Comparison of ENCODE assay signal across 8 cellular contexts in the genomic region with DNA sequence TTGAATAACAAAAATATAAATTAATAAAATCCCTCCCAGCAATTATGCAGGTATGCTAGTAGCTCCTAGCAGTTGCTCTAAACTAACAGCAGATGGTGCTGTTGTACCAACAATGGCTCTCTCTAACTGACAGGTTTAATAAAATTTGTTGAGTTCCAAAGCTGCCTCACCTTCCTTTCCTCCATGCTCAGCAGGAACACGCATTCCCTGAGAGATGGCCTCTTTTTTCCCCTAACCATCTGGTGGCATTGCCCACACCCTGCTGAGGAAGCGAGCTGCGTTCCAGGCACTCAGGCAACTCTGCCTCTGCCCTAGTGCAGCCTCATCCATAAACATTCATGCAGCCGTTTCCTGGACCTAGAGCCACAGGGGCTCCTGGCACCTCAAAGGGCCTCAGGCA.
A peak's percentile ranks its signal among the peaks of the same experiment; 100 is the strongest.
DNase-seq lines count a peak whose midpoint lies in the region; ATAC-seq and TF ChIP-seq lines count a peak whose summit lies in the region.

No MANE protein-coding gene starts in this region.

- peak overlapping the region; percentile 10; the same call in 1 of the 2 replicates for H3K4me2 ChIP-seq in HCT116 (ENCODE audit: low read length)
- peak overlapping the region; percentile 38 for H3K4me2 ChIP-seq in osteoblast (ENCODE audit: insufficient read depth, low read length)

- H3K9me2 ChIP-seq in HCT116 (ENCODE audit: insufficient read depth) = no peaks in the 10 kb centered on the region

- H2AFZ ChIP-seq in HCT116 (ENCODE audit: low read depth, low read length, poor library complexity, severe bottlenecking) (no peak overlapping the region), osteoblast (ENCODE audit: low read length) (peak overlapping the region; percentile 13)

- no TSS peak for BruUV-seq in HCT116 (replicated peaks; lab: Mats Ljungman, UMichigan)

- H3K4me3 Mint-ChIP-seq in activated CD4-positive, alpha-beta T cell treated with anti-CD3 and anti-CD28 coated beads, Interleukin-2, amount 10 ng/mL, durations not matched to agents 7 days and 5 days = no peak overlapping the region
- peak overlapping the region; percentile 30; the same call in 1 of the 2 replicates for H3K4me3 Mint-ChIP-seq in WTC11

- RAD21 ChIA-PET in HCT116 (lab: Charles Lee; ENCODE audit: low non-redundant PET in 1 of 2, low total read pairs in 2 of 2, uncharacterized antibody in 2 of 2, unreplicated experiment in 2 of 2) = interaction anchor here (0.9 to 1.8 kb wide), 7 partner anchors 113 to 504 kb away, joined by 3 to 27 read pairs (median 4); no protein-coding TSS in a partner anchor

- no peaks in the 10 kb centered on the region for H4K20me1 ChIP-seq in HCT116 (ENCODE audit: insufficient read depth)
- H4K20me1 ChIP-seq in osteoblast (ENCODE audit: insufficient read depth, low read length) = no peaks in the 10 kb centered on the region

- H3K27me3 Mint-ChIP-seq in activated CD4-positive, alpha-beta T cell treated with anti-CD3 and anti-CD28 coated beads, Interleukin-2, amount 10 ng/mL, durations not matched to agents 7 days and 5 days = no peaks in the 10 kb centered on the region
- no peaks in the 10 kb centered on the region for H3K27me3 Mint-ChIP-seq in WTC11 (ENCODE audit: low read depth)

- no peak overlapping the region for H3K9ac ChIP-seq in HCT116 (ENCODE audit: low read length)

- H3K4me3 ChIP-seq in HCT116 (replicated peaks in 1 of 2; ENCODE audit: low read depth in 1 of 2, low read length in 2 of 2) (no peak overlapping the region), osteoblast (ENCODE audit: insufficient read depth, low read length) (no peak overlapping the region)

- peak; percentile 46 for DNase-seq in activated CD4-positive, alpha-beta T cell treated with anti-CD3 and anti-CD28 coated beads, Interleukin-2, amount 10 ng/mL, durations not matched to agents 7 days and 5 days
- DNase-seq in activated CD4-positive, alpha-beta T cell treated with anti-CD3 and anti-CD28 coated beads for 48 hours = no peak
- DNase-seq in HCT116 (ENCODE audit: low read depth, low spot score) = peak; percentile 51
- DNase-seq in NCI-H2107 treated with DMSO at 0.1 percent for 48 hours (lab: John Stamatoyannopoulos, UW; ENCODE audit: unreplicated experiment) = peak; percentile 37
- peak; percentile 46 for DNase-seq in WTC11 (ENCODE audit: low spot score)
- DNase-seq in foreskin keratinocyte = peak in 1 of 2 donors; percentile 56
- DNase-seq in osteoblast (ENCODE audit: insufficient read length, low spot score, missing footprints) = peak; percentile 89
- DNase-seq in effector CD8-positive, alpha-beta T cell (lab: John Stamatoyannopoulos, UW) = no peak

- TF ChIP-seq POLR2A in HCT116 (IDR thresholded peaks at IDR 0.05; ENCODE audit: borderline replicate concordance, extremely low read depth, insufficient read depth, insufficient read length) = no peak

- ATAC-seq in HCT116 (peak; percentile 95), WTC11 (peak; percentile 88), foreskin keratinocyte (peak; percentile 80)

- CTCF ChIA-PET in activated CD4-positive, alpha-beta T cell treated with anti-CD3 and anti-CD28 coated beads, Interleukin-2, amount 10 ng/mL, durations not matched to agents 7 days and 5 days (lab: Charles Lee) = interaction anchor here (0.7 to 2.0 kb wide), 12 partner anchors 9 to 507 kb away, joined by 3 to 12 read pairs (median 4); no protein-coding TSS in a partner anchor
- CTCF ChIA-PET in HCT116 (lab: Charles Lee) = interaction anchor here (0.5 to 3.4 kb wide), 29 partner anchors 9 to 874 kb away, joined by 3 to 81 read pairs (median 5); no protein-coding TSS in a partner anchor
- CTCF ChIA-PET in WTC11 (lab: Charles Lee) = interaction anchor here (0.5 to 3.5 kb wide), 58 partner anchors 10 to 505 kb away, joined by 3 to 135 read pairs (median 5); a partner anchor contains a TSS

- H3K79me2 ChIP-seq in HCT116 (ENCODE audit: insufficient read depth, low read length) (no peaks in the 10 kb centered on the region), osteoblast (ENCODE audit: insufficient read depth, low read length) (no peaks in the 10 kb centered on the region)

- POLR2A ChIA-PET in activated CD4-positive, alpha-beta T cell treated with anti-CD3 and anti-CD28 coated beads, Interleukin-2, amount 10 ng/mL, durations not matched to agents 7 days and 5 days (lab: Charles Lee) = no interaction called here
- POLR2A ChIA-PET in HCT116 (lab: Charles Lee) (interaction anchor here (0.6 to 1.8 kb wide), 3 partner anchors 63 to 123 kb away, joined by 3 to 4 read pairs (median 3); no protein-coding TSS in a partner anchor), WTC11 (lab: Charles Lee) (interaction anchor here (1.2 kb wide), 1 partner anchor 106 kb away, joined by 4 read pairs; a partner anchor contains a TSS)

- no peaks in the 10 kb centered on the region for H3K27me3 ChIP-seq in HCT116 (ENCODE audit: insufficient read depth, low read length)
- H3K27me3 ChIP-seq in foreskin keratinocyte = no peaks in the 10 kb centered on the region
- no peaks in the 10 kb centered on the region for H3K27me3 ChIP-seq in osteoblast (ENCODE audit: insufficient read depth, low read length)

- peaks cover 0 to 2% of the 10 kb centered on the region in 2 experiments; a peak in 1 of 4 replicates for H3K4me1 ChIP-seq in HCT116 (ENCODE audit: control insufficient read depth in 1 of 2, insufficient read depth in 2 of 2, low read length in 2 of 2)
- H3K4me1 ChIP-seq in foreskin keratinocyte = peaks cover 11% of the 10 kb centered on the region
- H3K4me1 ChIP-seq in osteoblast (ENCODE audit: insufficient read depth, low read length) = peaks cover 20% of the 10 kb centered on the region

- H3K36me3 ChIP-seq in HCT116 (ENCODE audit: control insufficient read depth in 1 of 2, insufficient read depth in 2 of 2, low read length in 2 of 2) = no peaks in the 10 kb centered on the region
- no peaks in the 10 kb centered on the region for H3K36me3 ChIP-seq in osteoblast (ENCODE audit: insufficient read depth, low read length)

- no peaks in the 10 kb centered on the region for H3K4me1 Mint-ChIP-seq in activated CD4-positive, alpha-beta T cell treated with anti-CD3 and anti-CD28 coated beads, Interleukin-2, amount 10 ng/mL, durations not matched to agents 7 days and 5 days
- peaks cover 10% of the 10 kb centered on the region for H3K4me1 Mint-ChIP-seq in WTC11

- H3K9me3 Mint-ChIP-seq in activated CD4-positive, alpha-beta T cell treated with anti-CD3 and anti-CD28 coated beads, Interleukin-2, amount 10 ng/mL, durations not matched to agents 7 days and 5 days = no peaks in the 10 kb centered on the region
- H3K9me3 Mint-ChIP-seq in WTC11 = no peaks in the 10 kb centered on the region

- H3K27ac ChIP-seq in HCT116 (ENCODE audit: low read depth, low read length) = no peak overlapping the region
- no peak overlapping the region for H3K27ac ChIP-seq in foreskin keratinocyte
- no peak overlapping the region for H3K27ac ChIP-seq in osteoblast (ENCODE audit: low read depth, low read length)

- H3K9me3 ChIP-seq in HCT116 (ENCODE audit: control insufficient read depth in 1 of 2, insufficient read depth in 1 of 2, low read depth in 1 of 2, low read length in 2 of 2) (no peaks in the 10 kb centered on the region), osteoblast (ENCODE audit: low read depth, low read length) (no peaks in the 10 kb centered on the region)

- peak; percentile 77 to 87 (median 85) for TF ChIP-seq CTCF in HCT116 (IDR thresholded peaks at IDR 0.05 in 2 of 3, conservative IDR thresholded peaks at IDR 0.05 in 1 of 3; ENCODE audit: borderline replicate concordance in 1 of 3, insufficient read depth in 1 of 3, low read depth in 2 of 3, low read length in 2 of 3)
- peak; percentile 92 for TF ChIP-seq CTCF in WTC11 (IDR thresholded peaks at IDR 0.05)
- peak; percentile 96 for TF ChIP-seq CTCF in foreskin keratinocyte (conservative IDR thresholded peaks at IDR 0.05)
- peak; percentile 89 for TF ChIP-seq CTCF in osteoblast (IDR thresholded peaks at IDR 0.05; ENCODE audit: extremely low read depth, low read depth, low read length)

- intact Hi-C loops in HCT116 (cut with micrococcal nuclease) = loop anchor here (1.0 to 5.0 kb wide), 5 partner anchors 114 to 823 kb away; no protein-coding TSS in a partner anchor

- peaks cover 4% of the 10 kb centered on the region for H3K36me3 Mint-ChIP-seq in activated CD4-positive, alpha-beta T cell treated with anti-CD3 and anti-CD28 coated beads, Interleukin-2, amount 10 ng/mL, durations not matched to agents 7 days and 5 days (ENCODE audit: low read depth)
- H3K36me3 Mint-ChIP-seq in WTC11 = no peaks in the 10 kb centered on the region; the same call in 1 of the 2 replicates

- TF ChIP-seq RAD21 in HCT116 (IDR thresholded peaks at IDR 0.05; ENCODE audit: low read depth) = peak; percentile 97

- H3K27ac Mint-ChIP-seq in activated CD4-positive, alpha-beta T cell treated with anti-CD3 and anti-CD28 coated beads, Interleukin-2, amount 10 ng/mL, durations not matched to agents 7 days and 5 days = peak overlapping the region; percentile 48
- H3K27ac Mint-ChIP-seq in WTC11 = no peak overlapping the region

TF ChIP-seq in HCT116, 20 proteins besides CTCF, POLR2A, EP300 and RAD21 (continues in another document):
- no peak for TF ChIP-seq JUND (IDR thresholded peaks at IDR 0.05)
- TF ChIP-seq TCF7L2 (IDR thresholded peaks at IDR 0.05; ENCODE audit: borderline replicate concordance, extremely low read depth, insufficient read depth, insufficient read length) = no peak
- no peak for TF ChIP-seq FOSL1 (IDR thresholded peaks at IDR 0.05; ENCODE audit: low read depth)
- TF ChIP-seq CEBPB (IDR thresholded peaks at IDR 0.05; ENCODE audit: low read depth) = no peak
- TF ChIP-seq EZH2phosphoT487 (IDR thresholded peaks at IDR 0.05; ENCODE audit: borderline replicate concordance) = no peak

TF ChIP-seq in WTC11, 78 proteins besides CTCF, POLR2A, EP300 and RAD21 (continues in another document):
- TF ChIP-seq, protein P1, sequence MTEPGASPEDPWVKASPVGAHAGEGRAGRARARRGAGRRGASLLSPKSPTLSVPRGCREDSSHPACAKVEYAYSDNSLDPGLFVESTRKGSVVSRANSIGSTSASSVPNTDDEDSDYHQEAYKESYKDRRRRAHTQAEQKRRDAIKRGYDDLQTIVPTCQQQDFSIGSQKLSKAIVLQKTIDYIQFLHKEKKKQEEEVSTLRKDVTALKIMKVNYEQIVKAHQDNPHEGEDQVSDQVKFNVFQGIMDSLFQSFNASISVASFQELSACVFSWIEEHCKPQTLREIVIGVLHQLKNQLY (CRISPR knock-in tag; IDR thresholded peaks at IDR 0.05) = no peak
- no peak for TF ChIP-seq TEAD1 (CRISPR knock-in tag; IDR thresholded peaks at IDR 0.05)
- TF ChIP-seq, protein P2, sequence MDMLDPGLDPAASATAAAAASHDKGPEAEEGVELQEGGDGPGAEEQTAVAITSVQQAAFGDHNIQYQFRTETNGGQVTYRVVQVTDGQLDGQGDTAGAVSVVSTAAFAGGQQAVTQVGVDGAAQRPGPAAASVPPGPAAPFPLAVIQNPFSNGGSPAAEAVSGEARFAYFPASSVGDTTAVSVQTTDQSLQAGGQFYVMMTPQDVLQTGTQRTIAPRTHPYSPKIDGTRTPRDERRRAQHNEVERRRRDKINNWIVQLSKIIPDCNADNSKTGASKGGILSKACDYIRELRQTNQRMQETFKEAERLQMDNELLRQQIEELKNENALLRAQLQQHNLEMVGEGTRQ (CRISPR knock-in tag; IDR thresholded peaks at IDR 0.05) = no peak

Comparison
In these comparisons a context has a peak if more than half of its experiments do, and no peak if none do; other contexts are left out.
1. DNase-seq: peak in activated CD4-positive, alpha-beta T cell treated with anti-CD3 and anti-CD28 coated beads, Interleukin-2, amount 10 ng/mL, durations not matched to agents 7 days and 5 days (single experiment), HCT116 (single experiment), NCI-H2107 treated with DMSO at 0.1 percent for 48 hours (single experiment), WTC11 (single experiment) and osteoblast (single experiment); none in activated CD4-positive, alpha-beta T cell treated with anti-CD3 and anti-CD28 coated beads for 48 hours (single experiment) and effector CD8-positive, alpha-beta T cell (single experiment).
2. Peak in every context shown above with its lines, with median percentiles within 50 percentile points of each other: ATAC-seq and CTCF ChIP-seq.